ENCODE assay signal across 13 cellular contexts in the genomic region with DNA sequence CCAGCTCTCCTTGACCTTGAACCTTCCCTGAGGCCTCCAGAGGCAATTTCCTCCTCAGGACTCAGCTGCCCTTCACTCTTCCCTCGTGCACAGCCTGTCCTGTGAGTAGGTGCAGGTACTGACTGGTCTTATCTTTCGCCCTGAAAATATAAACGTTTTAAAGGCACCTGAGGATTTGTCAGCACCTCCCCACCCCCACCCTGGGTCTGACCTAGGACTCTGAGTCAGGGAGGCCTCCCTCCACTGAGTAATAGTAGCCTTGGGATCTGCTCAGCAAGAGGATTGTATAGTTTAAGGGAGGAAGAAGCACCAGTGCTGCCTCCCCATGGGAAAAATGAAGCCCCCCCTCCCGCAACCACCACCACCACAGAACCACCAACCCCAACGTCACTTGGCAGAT. TPM values are rescaled to one million over a fixed set of nuclear protein-coding genes. Genes with fewer than 3 reads are reported as not detected.
DNase-seq lines count a peak whose midpoint lies in the region; ATAC-seq, FAIRE-seq and TF ChIP-seq lines count a peak whose summit lies in the region.
"Had no signal": no experiment of that assay in that cellular context is flagged by ENCODE, and none has a peak within 500 bp of the region (broad histone marks: within the 10 kb centered on the region; RNA-seq: fewer than 3 reads in every experiment).

No MANE protein-coding gene starts in this region.

- no peak overlapping the region for H3K27ac ChIP-seq in K562 (ENCODE audit: extremely low read depth, low read depth, low read length)

- H3K4me3 ChIP-seq in Jurkat, Clone E6-1 (ENCODE audit: low read length) = no peak overlapping the region
- no peak overlapping the region for H3K4me3 ChIP-seq in K562

- in situ Hi-C loops in K562 (cut with MboI) = no loop called here

- ATAC-seq in K562 (no peak), GM19463 (IDR thresholded peaks at IDR 0.05; ENCODE audit: unreplicated experiment) (no peak)

- H2AFZ ChIP-seq in K562 (ENCODE audit: low read depth, low read length) = no peak overlapping the region

- TF ChIP-seq EP300 in K562 (IDR thresholded peaks at IDR 0.05; ENCODE audit: low read length) = no peak

- H3K4me3 Mint-ChIP-seq in osteocyte (ENCODE audit: unreplicated experiment) = no peak overlapping the region
- H3K4me3 Mint-ChIP-seq: endodermal cell had no signal

- intact Hi-C loops in K562 (cut with micrococcal nuclease) = no loop called here

- peak overlapping the region; percentile 31 for H3K27ac Mint-ChIP-seq in osteocyte (ENCODE audit: unreplicated experiment)
- H3K27ac Mint-ChIP-seq: endodermal cell had no signal

- H3K9ac ChIP-seq in K562 (ENCODE audit: insufficient read depth in 1 of 2, low read depth in 2 of 2, low read length in 2 of 2) = peak overlapping the region in 1 of 2 experiments; percentile 57; a peak in 1 of 4 replicates

- no peaks in the 10 kb centered on the region for H3K79me2 ChIP-seq in K562 (ENCODE audit: control insufficient read depth, insufficient read depth, low read length)

- peaks cover 5% of the 10 kb centered on the region for H3K9me1 ChIP-seq in K562 (ENCODE audit: control insufficient read depth, insufficient read depth, low read length)

- no peaks in the 10 kb centered on the region for H3K9me3 Mint-ChIP-seq in osteocyte (ENCODE audit: unreplicated experiment)

- POLR2A ChIA-PET in K562 (lab: Yijun Ruan, JAX) = interaction anchor here (0.6 to 0.7 kb wide), 2 partner anchors 80 to 857 kb away, joined by 3 read pairs; no protein-coding TSS in a partner anchor

- H3K36me3 ChIP-seq in K562 (ENCODE audit: control insufficient read depth, insufficient read depth, low read length) = no peaks in the 10 kb centered on the region

- peaks cover 24 to 28% of the 10 kb centered on the region in 2 experiments for H3K4me1 ChIP-seq in K562 (replicated peaks in 1 of 2; ENCODE audit: control insufficient read depth in 2 of 2, insufficient read depth in 2 of 2, low read length in 2 of 2)

- FAIRE-seq in K562 (lab: Jason Lieb, UNC) = no peak

- H3K27me3 ChIP-seq in K562 (ENCODE audit: control insufficient read depth in 2 of 2, insufficient read depth in 2 of 2, low read length in 2 of 2) = no peaks in the 10 kb centered on the region

- TF ChIP-seq RAD21 in K562 (CRISPR knock-in tag; conservative IDR thresholded peaks at IDR 0.05 in 1 of 2, IDR thresholded peaks at IDR 0.05 in 1 of 2) = no peak

- H3K4me2 ChIP-seq in K562 (ENCODE audit: insufficient read depth, low read length) = no peak overlapping the region

- peaks cover 7% of the 10 kb centered on the region for H3K36me3 Mint-ChIP-seq in osteocyte (ENCODE audit: unreplicated experiment)

- TF ChIP-seq CTCF in K562 (IDR thresholded peaks at IDR 0.05 in 2 of 3, conservative IDR thresholded peaks at IDR 0.05 in 1 of 3; ENCODE audit: insufficient read depth in 2 of 3, low read depth in 1 of 3, low read length in 3 of 3) = no peak
- TF ChIP-seq CTCF in osteocyte (IDR thresholded peaks at IDR 0.05) = no peak

- no TSS peak for BruUV-seq in K562 (replicated peaks; lab: Mats Ljungman, UMichigan)

- H3K27me3 Mint-ChIP-seq in osteocyte (ENCODE audit: unreplicated experiment) = no peaks in the 10 kb centered on the region
- H3K27me3 Mint-ChIP-seq: CD4-positive, alpha-beta memory T cell had no signal

- H3K9me3 ChIP-seq in K562 (replicated peaks; ENCODE audit: control insufficient read depth, insufficient read depth, low read depth, low read length) = no peaks in the 10 kb centered on the region

- CTCF ChIA-PET in K562 (lab: Yijun Ruan, JAX; ENCODE audit: low intra/inter-chr PET ratio) = no interaction called here

- WGBS in K562 (ENCODE audit: insufficient coverage, low coverage, missing lambda C conversion rate) = 27% methylated on average over 4 of the region's 5 CpGs

- DNase-seq in ELR (ENCODE audit: low read depth) (peak; percentile 89), K562 (ENCODE audit: extremely low read depth in 1 of 4, low spot score in 3 of 4) (peak in 1 of 4 experiments; percentile 39), osteocyte (ENCODE audit: extremely low spot score, unreplicated experiment) (no peak), amygdala (lab: John Stamatoyannopoulos, UW) (no peak), NOMO-1 treated with DMSO at 0.1 percent for 48 hours (lab: John Stamatoyannopoulos, UW; ENCODE audit: unreplicated experiment) (no peak)
- peak; percentile 11 for DNase-seq in Jurkat, Clone E6-1 (ENCODE audit: low read depth, low spot score)
- DNase-seq: activated effector memory CD4-positive, alpha-beta T cell treated with Interleukin-2 at 50 U/mL for 16 hours; CD4-positive, alpha-beta memory T cell; endodermal cell; midbrain; NCI-H2029; SHP77 had no signal

- peaks cover 27% of the 10 kb centered on the region for H4K20me1 ChIP-seq in K562 (replicated peaks; ENCODE audit: control insufficient read depth, insufficient read depth, low read length)

- no peak for TF ChIP-seq POLR2A in K562 (conservative IDR thresholded peaks at IDR 0.05)

- H3K4me1 Mint-ChIP-seq in osteocyte (ENCODE audit: unreplicated experiment) = peaks cover 21% of the 10 kb centered on the region

TF ChIP-seq in K562, 482 proteins besides CTCF, POLR2A, EP300 and RAD21:
- TF ChIP-seq ESRRA (IDR thresholded peaks at IDR 0.05; ENCODE audit: borderline replicate concordance, low read depth) = peak; percentile 79; the same call in 1 of the 2 replicates
- no peak for TF ChIP-seq ZSCAN32 (CRISPR knock-in tag; IDR thresholded peaks at IDR 0.05)
- TF ChIP-seq ZNF316 (IDR thresholded peaks at IDR 0.05) = no peak
- no peak for TF ChIP-seq ATF1 (CRISPR knock-in tag; IDR thresholded peaks at IDR 0.05)
- no peak for TF ChIP-seq ATF1 (tag; IDR thresholded peaks at IDR 0.05)
- TF ChIP-seq ZNF384 (IDR thresholded peaks at IDR 0.05; ENCODE audit: low read depth, low read length) = no peak
- peak; percentile 4 for TF ChIP-seq MEIS2 (IDR thresholded peaks at IDR 0.05; ENCODE audit: partially characterized antibody)
- TF ChIP-seq ZNF217 (CRISPR knock-in tag; IDR thresholded peaks at IDR 0.05) = no peak
- TF ChIP-seq, protein P1, sequence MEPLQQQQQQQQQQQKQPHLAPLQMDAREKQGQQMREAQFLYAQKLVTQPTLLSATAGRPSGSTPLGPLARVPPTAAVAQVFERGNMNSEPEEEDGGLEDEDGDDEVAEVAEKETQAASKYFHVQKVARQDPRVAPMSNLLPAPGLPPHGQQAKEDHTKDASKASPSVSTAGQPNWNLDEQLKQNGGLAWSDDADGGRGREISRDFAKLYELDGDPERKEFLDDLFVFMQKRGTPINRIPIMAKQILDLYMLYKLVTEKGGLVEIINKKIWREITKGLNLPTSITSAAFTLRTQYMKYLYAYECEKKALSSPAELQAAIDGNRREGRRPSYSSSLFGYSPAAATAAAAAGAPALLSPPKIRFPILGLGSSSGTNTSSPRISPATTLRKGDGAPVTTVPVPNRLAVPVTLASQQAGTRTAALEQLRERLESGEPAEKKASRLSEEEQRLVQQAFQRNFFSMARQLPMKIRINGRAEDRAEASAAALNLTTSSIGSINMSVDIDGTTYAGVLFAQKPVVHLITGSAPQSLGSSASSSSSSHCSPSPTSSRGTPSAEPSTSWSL (CRISPR knock-in tag; IDR thresholded peaks at IDR 0.05; ENCODE audit: borderline replicate concordance) = no peak
- TF ChIP-seq PYGO2 (tag; IDR thresholded peaks at IDR 0.05) = no peak
- no peak for TF ChIP-seq TCFL5 (CRISPR knock-in tag; conservative IDR thresholded peaks at IDR 0.05)
TF ChIP-seq in K562: peak in this region for 2.

RNA-seq across cellular contexts. Expression of a gene that starts 54.6 kb away (rescaled TPM):
- polyA plus RNA-seq in Jurkat, Clone E6-1 (2012; ENCODE audit: insufficient read depth, insufficient read length) = 8.4 TPM
- total RNA-seq in K562 (2011; cell fraction: chromatin; rRNA removed; ENCODE audit: low replicate concordance) = 15.0 and 29.8 TPM in 2 replicates
- 15.7 and 18.3 TPM in 2 replicates for total RNA-seq in K562 (2011; cell fraction: nucleolus; rRNA removed)
- 17.1 and 18.0 TPM in 2 replicates for total RNA-seq in K562 (2011; cell fraction: nucleoplasm; rRNA removed)
- total RNA-seq in K562 (2014; rRNA removed) (3.8 and 5.1 TPM in 2 replicates), K562 (2014; rRNA removed; fragmentation: Illumina TruSeq; extraction: Trizol) (1.7 and 2.0 TPM in 2 replicates), K562 (2015; rRNA removed; fragmentation: Illumina TruSeq; extraction: Trizol) (3.1 and 3.3 TPM in 2 replicates), K562 (2021) (11.4 and 13.2 TPM in 2 replicates), osteocyte (33.1 and 33.8 TPM in 2 replicates)
- polyA plus RNA-seq in K562 (2011; rRNA removed) (8.1 and 18.2 TPM in 2 replicates), K562 (2014; fragmentation: Illumina TruSeq; extraction: Trizol) (9.2 and 11.4 TPM in 2 replicates), K562 (2014; fragmentation: Nextera tagmentation; extraction: Ambion mirVana) (under 1 TPM; 0.14 to 0.18 TPM), K562 (2014; rRNA removed) (9.5 and 9.7 TPM in 2 replicates)
- 16.0 and 18.8 TPM in 2 replicates for polyA plus RNA-seq in K562 (2011; cell fraction: cytosol; rRNA removed)
- polyA plus RNA-seq in K562 (2011; cell fraction: nucleus; rRNA removed) = 26.6 and 29.0 TPM in 2 replicates
- 10.8 and 20.2 TPM in 2 replicates for polyA plus RNA-seq in K562 (2012)
- 7.2 TPM in 2 replicates for polyA minus RNA-seq in K562 (2011; rRNA and poly(A)+ RNA removed)
- polyA minus RNA-seq in K562 (2011; cell fraction: cytosol; rRNA and poly(A)+ RNA removed) = 6.5 and 10.1 TPM in 2 replicates
- 5.0 and 6.9 TPM in 2 replicates for polyA minus RNA-seq in K562 (2011; cell fraction: nucleus; rRNA and poly(A)+ RNA removed)

RNA-seq across cellular contexts. Expression of a gene that starts 55.1 kb away (rescaled TPM):
- 8.1 TPM for polyA plus RNA-seq in Jurkat, Clone E6-1 (2012; ENCODE audit: insufficient read depth, insufficient read length)
- 16.1 and 26.5 TPM in 2 replicates for total RNA-seq in K562 (2011; cell fraction: chromatin; rRNA removed; ENCODE audit: low replicate concordance)
- total RNA-seq in K562 (2011; cell fraction: nucleolus; rRNA removed) = 19.5 and 21.1 TPM in 2 replicates
- 16.1 and 16.4 TPM in 2 replicates for total RNA-seq in K562 (2011; cell fraction: nucleoplasm; rRNA removed)
- total RNA-seq in K562 (2014; rRNA removed) = 26.7 and 30.2 TPM in 2 replicates
- total RNA-seq in K562 (2014; rRNA removed; fragmentation: Illumina TruSeq; extraction: Trizol) = 16.1 and 16.8 TPM in 2 replicates
- 14.5 and 14.8 TPM in 2 replicates for total RNA-seq in K562 (2015; rRNA removed; fragmentation: Illumina TruSeq; extraction: Trizol)
- total RNA-seq in K562 (2021) = 23.7 and 26.1 TPM in 2 replicates
- 17.0 and 20.4 TPM in 2 replicates for polyA plus RNA-seq in K562 (2011; rRNA removed)
- polyA plus RNA-seq in K562 (2011; cell fraction: cytosol; rRNA removed) = 19.3 and 22.3 TPM in 2 replicates
- polyA plus RNA-seq in K562 (2011; cell fraction: nucleus; rRNA removed) = 18.2 and 22.0 TPM in 2 replicates
- polyA plus RNA-seq in K562 (2012) = 13.1 and 18.0 TPM in 2 replicates
- 17.3 and 18.3 TPM in 2 replicates for polyA plus RNA-seq in K562 (2014; fragmentation: Illumina TruSeq; extraction: Trizol)
- 1 to 10 TPM; 5.7 to 5.9 TPM for polyA plus RNA-seq in K562 (2014; fragmentation: Nextera tagmentation; extraction: Ambion mirVana)
- polyA plus RNA-seq in K562 (2014; rRNA removed) = 17.2 and 20.4 TPM in 2 replicates
- 14.5 and 16.4 TPM in 2 replicates for polyA minus RNA-seq in K562 (2011; rRNA and poly(A)+ RNA removed)
- 12.4 and 15.0 TPM in 2 replicates for polyA minus RNA-seq in K562 (2011; cell fraction: cytosol; rRNA and poly(A)+ RNA removed)
- polyA minus RNA-seq in K562 (2011; cell fraction: nucleus; rRNA and poly(A)+ RNA removed) = 4.8 and 6.6 TPM in 2 replicates
- total RNA-seq in osteocyte = 7.8 TPM in 2 replicates

Comparison
In these comparisons a context has a peak if more than half of its experiments do, and no peak if none do; other contexts are left out.
1. DNase-seq: peak in ELR (single experiment) and Jurkat, Clone E6-1 (single experiment); none in osteocyte (single experiment), amygdala (0 of 56) and NOMO-1 treated with DMSO at 0.1 percent for 48 hours (single experiment).